In genomic region chr10:121544301-121544869, GRCh38 we compare ENCODE assay signal across 2 cellular contexts.
TF ChIP-seq lines count a peak whose summit lies in the region.

No MANE protein-coding gene starts in this region.

TF ChIP-seq in SK-N-SH treated with all-trans-retinoic acid at 6 μM for 48 hours, 23 proteins besides CTCF, POLR2A, EP300 and RAD21 (continued from another document):
- TF ChIP-seq POU6F1 (CRISPR knock-in tag; IDR thresholded peaks at IDR 0.05; ENCODE audit: borderline replicate concordance, low read depth) (no peak), CSRNP3 (CRISPR knock-in tag; IDR thresholded peaks at IDR 0.05) (no peak), ARNTL (CRISPR knock-in tag; IDR thresholded peaks at IDR 0.05; ENCODE audit: borderline replicate concordance, low read depth) (no peak)

TF ChIP-seq in SK-N-SH, 30 proteins besides CTCF, POLR2A, EP300 and RAD21 (continued from another document):
- TF ChIP-seq POLR2AphosphoS5 (IDR thresholded peaks at IDR 0.05; ENCODE audit: low read depth, low read length) (no peak), NFIC (IDR thresholded peaks at IDR 0.05; ENCODE audit: borderline replicate concordance) (no peak), PBX3 (IDR thresholded peaks at IDR 0.05) (no peak), USF2 (IDR thresholded peaks at IDR 0.05; ENCODE audit: borderline replicate concordance, low read depth, low read length) (no peak), NRF1 (IDR thresholded peaks at IDR 0.05; ENCODE audit: low read depth, low read length) (no peak), RXRA (IDR thresholded peaks at IDR 0.05; ENCODE audit: borderline replicate concordance, low read depth) (no peak), RFX5 (IDR thresholded peaks at IDR 0.05; ENCODE audit: low read length) (no peak), FOXM1 (IDR thresholded peaks at IDR 0.05; ENCODE audit: low read depth) (no peak), FOSL2 (IDR thresholded peaks at IDR 0.05; ENCODE audit: borderline replicate concordance, low read depth) (no peak), ELF1 (IDR thresholded peaks at IDR 0.05) (no peak)
